Comparison of ENCODE assay signal across 9 cellular contexts in the genomic region with DNA sequence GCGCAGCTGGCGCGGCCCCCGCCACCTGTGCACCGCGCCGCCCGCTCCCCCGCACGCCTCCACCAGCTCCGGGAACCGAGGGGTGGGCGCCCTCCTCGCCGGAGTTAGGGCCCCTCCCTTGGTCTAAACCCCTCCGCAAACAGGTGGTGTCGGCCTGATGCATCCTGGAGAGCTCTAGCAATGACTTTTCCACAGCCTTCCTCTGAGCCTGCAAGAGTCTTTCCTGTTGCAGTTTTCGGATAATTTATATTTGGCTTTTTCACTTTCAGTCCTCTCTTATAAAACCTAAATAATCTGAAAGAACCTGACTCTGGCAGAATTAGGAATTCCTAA. TPM values are rescaled to one million over a fixed set of nuclear protein-coding genes. Genes with fewer than 3 reads are reported as not detected.
DNase-seq lines count a peak whose midpoint lies in the region; ATAC-seq and TF ChIP-seq lines count a peak whose summit lies in the region.
"Had no signal": no experiment of that assay in that cellular context is flagged by ENCODE, and none has a peak within 500 bp of the region (broad histone marks: within the 10 kb centered on the region; RNA-seq: fewer than 3 reads in every experiment).

No MANE protein-coding gene starts in this region.

- no peaks in the 10 kb centered on the region for H3K36me3 Mint-ChIP-seq in activated naive CD4-positive, alpha-beta T cell treated with anti-CD3 and anti-CD28 coated beads, Interleukin-2, amount 50 U/mL, for 24 hours
- peaks cover 2 to 4% of the 10 kb centered on the region in 2 donors for H3K36me3 Mint-ChIP-seq in activated naive CD4-positive, alpha-beta T cell treated with anti-CD3 and anti-CD28 coated beads, Interleukin-2, amount 50 U/mL, for 72 hours
- no peaks in the 10 kb centered on the region for H3K36me3 Mint-ChIP-seq in activated naive CD8-positive, alpha-beta T cell treated with anti-CD3 and anti-CD28 coated beads, Interleukin-2, amount 50 U/mL, for 24 hours (ENCODE audit: low read depth)
- no peaks in the 10 kb centered on the region for H3K36me3 Mint-ChIP-seq in type B pancreatic cell

- H3K4me1 Mint-ChIP-seq in activated naive CD4-positive, alpha-beta T cell treated with anti-CD3 and anti-CD28 coated beads, Interleukin-2, amount 50 U/mL, for 24 hours: peaks cover 6% of the 10 kb centered on the region
- H3K4me1 Mint-ChIP-seq in activated naive CD8-positive, alpha-beta T cell treated with anti-CD3 and anti-CD28 coated beads, Interleukin-2, amount 50 U/mL, for 24 hours: peaks cover 3% of the 10 kb centered on the region
- no peaks in the 10 kb centered on the region for H3K4me1 Mint-ChIP-seq in type B pancreatic cell (ENCODE audit: unreplicated experiment)

- ATAC-seq in activated naive CD4-positive, alpha-beta T cell treated with anti-CD3 and anti-CD28 coated beads, Interleukin-2, amount 50 U/mL, for 72 hours: no peak
- no peak for ATAC-seq in activated naive CD8-positive, alpha-beta T cell treated with anti-CD3 and anti-CD28 coated beads, Interleukin-2, amount 50 U/mL, for 24 hours
- no peak for ATAC-seq in sciatic nerve

- TF ChIP-seq POLR2A in lower leg skin (IDR thresholded peaks at IDR 0.05): no peak

- intact Hi-C loops in lower leg skin (cut with DNase I; ENCODE audit: low total_unique reads): no loop called here
- intact Hi-C loops in sciatic nerve (cut with DNase I): loop anchor here (10.0 kb wide), 2 partner anchors 60 to 150 kb away; no protein-coding TSS in a partner anchor

- no peak for DNase-seq in activated naive CD4-positive, alpha-beta T cell treated with anti-CD3 and anti-CD28 coated beads, Interleukin-2, amount 50 U/mL, for 72 hours (ENCODE audit: low spot score in 2 of 2)
- DNase-seq in activated naive CD8-positive, alpha-beta T cell treated with anti-CD3 and anti-CD28 coated beads, Interleukin-2, amount 50 U/mL, for 24 hours: no peak
- no peak for DNase-seq in lower leg skin (ENCODE audit: low spot score in 2 of 2)
- DNase-seq in type B pancreatic cell (ENCODE audit: extremely low spot score, unreplicated experiment): no peak
- no peak for DNase-seq in sciatic nerve (ENCODE audit: low spot score)
- DNase-seq in A172 (ENCODE audit: low spot score): no peak
- DNase-seq in NCI-H1436 treated with DMSO at 0.1 percent for 48 hours (lab: John Stamatoyannopoulos, UW): no peak
- DNase-seq: NCI-H187 treated with DMSO at 0.1 percent for 48 hours had no signal

- peak overlapping the region; percentile 71 for H3K27ac Mint-ChIP-seq in activated naive CD4-positive, alpha-beta T cell treated with anti-CD3 and anti-CD28 coated beads, Interleukin-2, amount 50 U/mL, for 24 hours
- no peak overlapping the region for H3K27ac Mint-ChIP-seq in activated naive CD4-positive, alpha-beta T cell treated with anti-CD3 and anti-CD28 coated beads, Interleukin-2, amount 50 U/mL, for 72 hours
- H3K27ac Mint-ChIP-seq in activated naive CD8-positive, alpha-beta T cell treated with anti-CD3 and anti-CD28 coated beads, Interleukin-2, amount 50 U/mL, for 24 hours: no peak overlapping the region
- no peak overlapping the region for H3K27ac Mint-ChIP-seq in type B pancreatic cell

- TF ChIP-seq CTCF in lower leg skin (IDR thresholded peaks at IDR 0.05) (no peak), type B pancreatic cell (conservative IDR thresholded peaks at IDR 0.05) (peak; percentile 33)

- no peaks in the 10 kb centered on the region for H3K9me3 Mint-ChIP-seq in activated naive CD4-positive, alpha-beta T cell treated with anti-CD3 and anti-CD28 coated beads, Interleukin-2, amount 50 U/mL, for 24 hours
- no peaks in the 10 kb centered on the region for H3K9me3 Mint-ChIP-seq in activated naive CD4-positive, alpha-beta T cell treated with anti-CD3 and anti-CD28 coated beads, Interleukin-2, amount 50 U/mL, for 72 hours
- no peaks in the 10 kb centered on the region for H3K9me3 Mint-ChIP-seq in activated naive CD8-positive, alpha-beta T cell treated with anti-CD3 and anti-CD28 coated beads, Interleukin-2, amount 50 U/mL, for 24 hours
- H3K9me3 Mint-ChIP-seq in type B pancreatic cell: peaks cover 4% of the 10 kb centered on the region

- H3K4me3 ChIP-seq in lower leg skin (ENCODE audit: low read depth, poor library complexity, severe bottlenecking): peak overlapping the region; percentile 23

- H3K27me3 Mint-ChIP-seq in activated naive CD4-positive, alpha-beta T cell treated with anti-CD3 and anti-CD28 coated beads, Interleukin-2, amount 50 U/mL, for 24 hours: peaks cover 29% of the 10 kb centered on the region
- H3K27me3 Mint-ChIP-seq in activated naive CD8-positive, alpha-beta T cell treated with anti-CD3 and anti-CD28 coated beads, Interleukin-2, amount 50 U/mL, for 24 hours: peaks cover 42% of the 10 kb centered on the region
- H3K27me3 Mint-ChIP-seq in type B pancreatic cell: peaks cover 69% of the 10 kb centered on the region

- H3K4me3 Mint-ChIP-seq in activated naive CD4-positive, alpha-beta T cell treated with anti-CD3 and anti-CD28 coated beads, Interleukin-2, amount 50 U/mL, for 24 hours: peak overlapping the region; percentile 89
- H3K4me3 Mint-ChIP-seq in activated naive CD8-positive, alpha-beta T cell treated with anti-CD3 and anti-CD28 coated beads, Interleukin-2, amount 50 U/mL, for 24 hours: peak overlapping the region; percentile 72
- peak overlapping the region; percentile 77 for H3K4me3 Mint-ChIP-seq in type B pancreatic cell

- 2 to 7% methylated on average over 11 to 18 of the region's 18 CpGs for WGBS in lower leg skin, 2 donors

RNA-seq across cellular contexts. Expression of gene IGSF11, which starts 0.3 kb away (rescaled TPM):
- not detected for total RNA-seq in activated naive CD4-positive, alpha-beta T cell treated with anti-CD3 and anti-CD28 coated beads, Interleukin-2, amount 50 U/mL, for 72 hours
- total RNA-seq in lower leg skin (1 to 10 TPM; 1.1 to 3.1 (median 1.8) TPM), type B pancreatic cell (ENCODE audit: low replicate concordance) (2.3 and 2.4 TPM in 2 replicates), sciatic nerve (19.8 TPM)
- not detected in 2 replicates for total RNA-seq in A172 (2014; rRNA removed; shearing (Covaris generic))
